Comparison of ENCODE assay signal across 11 cellular contexts in genomic region chr1:27614625-27615344, GRCh38. TPM values are rescaled to one million over a fixed set of nuclear protein-coding genes. Genes with fewer than 3 reads are reported as not detected.
DNase-seq lines count a peak whose midpoint lies in the region; ATAC-seq lines count a peak whose summit lies in the region.
"Had no signal": no experiment of that assay in that cellular context is flagged by ENCODE, and none has a peak within 500 bp of the region (broad histone marks: within the 10 kb centered on the region; RNA-seq: fewer than 3 reads in every experiment).

No MANE protein-coding gene starts in this region.

- H2AFZ ChIP-seq in mesenchymal stem cell (ENCODE audit: low read depth, low read length): no peak overlapping the region

- H3K27ac Mint-ChIP-seq in CD4-positive, CD25-positive, alpha-beta regulatory T cell: peak overlapping the region; percentile 80 to 96 (median 92)
- peak overlapping the region; percentile 73 for H3K27ac Mint-ChIP-seq in T-helper 17 cell

- H2BK15ac ChIP-seq in mesenchymal stem cell (ENCODE audit: low read depth, poor library complexity, severe bottlenecking): no peak overlapping the region

- 14% methylated on average over 26 of the region's 26 CpGs for WGBS in mesenchymal stem cell

- no peaks in the 10 kb centered on the region for H3K27me3 Mint-ChIP-seq in CD4-positive, CD25-positive, alpha-beta regulatory T cell
- H3K27me3 Mint-ChIP-seq in T-helper 17 cell: no peaks in the 10 kb centered on the region

- DNase-seq in CD4-positive, CD25-positive, alpha-beta regulatory T cell: no peak
- DNase-seq in T-helper 17 cell (no peak), mesenchymal stem cell (no peak), SHP77 treated with DMSO at 0.1 percent for 48 hours (lab: John Stamatoyannopoulos, UW) (no peak)
- no peak for DNase-seq in stimulated activated CD4-positive, alpha-beta T cell treated with anti-CD3 and anti-CD28 coated beads, Interleukin-4, amount 100 ng/mL, for 4 hours
- DNase-seq: activated CD8-positive, alpha-beta memory T cell treated with anti-CD3 and anti-CD28 coated beads, Interleukin-2, amount 50 U/mL, for 48 hours; amygdala; NCI-H2107 had no signal

- H2BK120ac ChIP-seq in mesenchymal stem cell (ENCODE audit: low read depth, low read length): no peak overlapping the region

- H3K4me3 Mint-ChIP-seq in CD4-positive, CD25-positive, alpha-beta regulatory T cell: peak overlapping the region in 2 of 4 donors; percentile 50 to 83
- no peak overlapping the region for H3K4me3 Mint-ChIP-seq in T-helper 17 cell

- ATAC-seq in CD4-positive, CD25-positive, alpha-beta regulatory T cell (ENCODE audit: low read depth in 2 of 2): no peak
- ATAC-seq in T-helper 17 cell: no peak
- ATAC-seq in GM21717 (IDR thresholded peaks at IDR 0.05; ENCODE audit: unreplicated experiment): no peak

- H3K14ac ChIP-seq in mesenchymal stem cell (ENCODE audit: low read length in 2 of 2): peak overlapping the region in 1 of 2 experiments; percentile 85

- no peaks in the 10 kb centered on the region for H3K27me3 ChIP-seq in CD4-positive, CD25-positive, alpha-beta regulatory T cell (ENCODE audit: control insufficient read depth, insufficient read depth, low read length)
- H3K27me3 ChIP-seq in mesenchymal stem cell (ENCODE audit: control insufficient read depth in 1 of 2, insufficient read depth in 1 of 2, low read length in 2 of 2): peaks cover 54 to 58% of the 10 kb centered on the region in 2 experiments

- no peak overlapping the region for H2BK12ac ChIP-seq in mesenchymal stem cell (ENCODE audit: low read length in 2 of 2)

- H3K36me3 ChIP-seq in CD4-positive, CD25-positive, alpha-beta regulatory T cell (ENCODE audit: control insufficient read depth, insufficient read depth, low read length): no peaks in the 10 kb centered on the region
- no peaks in the 10 kb centered on the region for H3K36me3 ChIP-seq in mesenchymal stem cell (ENCODE audit: control insufficient read depth in 1 of 2, insufficient read depth in 2 of 2, low read depth in 1 of 2, low read length in 2 of 2)
- H3K36me3 ChIP-seq: thoracic aorta had no signal

- H2BK5ac ChIP-seq in mesenchymal stem cell (ENCODE audit: low read depth, low read length, poor library complexity, severe bottlenecking): no peak overlapping the region

- H3K4me1 Mint-ChIP-seq in CD4-positive, CD25-positive, alpha-beta regulatory T cell: peaks cover 13 to 67% (median 45%) of the 10 kb centered on the region in 4 donors
- H3K4me1 Mint-ChIP-seq in T-helper 17 cell: peaks cover 49% of the 10 kb centered on the region

- H3K4me2 ChIP-seq in mesenchymal stem cell (ENCODE audit: low read length, poor library complexity, severe bottlenecking): no peak overlapping the region

- no peak overlapping the region for H3K4me3 ChIP-seq in CD4-positive, CD25-positive, alpha-beta regulatory T cell (ENCODE audit: low read depth, low read length)
- H3K4me3 ChIP-seq in mesenchymal stem cell (ENCODE audit: insufficient read depth in 1 of 2, low read depth in 1 of 2, low read length in 2 of 2): no peak overlapping the region
- H3K4me3 ChIP-seq: thoracic aorta had no signal

- H2AK5ac ChIP-seq in mesenchymal stem cell (ENCODE audit: low read length, severe bottlenecking): no peak overlapping the region

- H3K23ac ChIP-seq in mesenchymal stem cell (ENCODE audit: low read length in 2 of 2): no peak overlapping the region

- H4K91ac ChIP-seq in mesenchymal stem cell (ENCODE audit: low read length): no peak overlapping the region

- H3K9me3 ChIP-seq in CD4-positive, CD25-positive, alpha-beta regulatory T cell (ENCODE audit: control insufficient read depth in 2 of 2, low read length in 2 of 2): no peaks in the 10 kb centered on the region
- H3K9me3 ChIP-seq in T-helper 17 cell (ENCODE audit: control insufficient read depth, low read length, poor library complexity, severe bottlenecking) (no peaks in the 10 kb centered on the region), mesenchymal stem cell (ENCODE audit: control insufficient read depth, low read length) (no peaks in the 10 kb centered on the region)
- H3K9me3 ChIP-seq: thoracic aorta had no signal

- no peaks in the 10 kb centered on the region for H3K9me3 Mint-ChIP-seq in CD4-positive, CD25-positive, alpha-beta regulatory T cell

- no peak overlapping the region for H3K9ac ChIP-seq in mesenchymal stem cell (ENCODE audit: low read length)

- H4K8ac ChIP-seq in mesenchymal stem cell (ENCODE audit: low read length): peak overlapping the region; percentile 43

- H3K4ac ChIP-seq in mesenchymal stem cell (ENCODE audit: low read depth in 1 of 2, low read length in 2 of 2): no peak overlapping the region

- H3K36me3 Mint-ChIP-seq in CD4-positive, CD25-positive, alpha-beta regulatory T cell: peaks cover 3% of the 10 kb centered on the region
- no peaks in the 10 kb centered on the region for H3K36me3 Mint-ChIP-seq in T-helper 17 cell (ENCODE audit: low read depth)

- H3K79me1 ChIP-seq in mesenchymal stem cell (replicated peaks; ENCODE audit: low read length, poor library complexity, severe bottlenecking): no peaks in the 10 kb centered on the region

- peak overlapping the region in 1 of 2 experiments; percentile 16 for H3K18ac ChIP-seq in mesenchymal stem cell (ENCODE audit: low read depth in 1 of 2, low read length in 2 of 2)

- H3K4me1 ChIP-seq in CD4-positive, CD25-positive, alpha-beta regulatory T cell (ENCODE audit: control insufficient read depth, insufficient read depth, low read length, poor library complexity, severe bottlenecking): peaks cover 64% of the 10 kb centered on the region
- H3K4me1 ChIP-seq in mesenchymal stem cell (ENCODE audit: control insufficient read depth, insufficient read depth, low read depth, low read length): peaks cover 2% of the 10 kb centered on the region

- no peak overlapping the region for H3K27ac ChIP-seq in CD4-positive, CD25-positive, alpha-beta regulatory T cell (ENCODE audit: insufficient read depth, low read length, poor library complexity, severe bottlenecking)
- H3K27ac ChIP-seq in mesenchymal stem cell (ENCODE audit: low read length, poor library complexity, severe bottlenecking): no peak overlapping the region
- H3K27ac ChIP-seq: thoracic aorta had no signal

RNA-seq across cellular contexts. Expression of gene AHDC1, which starts 10.8 kb away (rescaled TPM):
- 26.2 TPM for total RNA-seq in CD4-positive, CD25-positive, alpha-beta regulatory T cell
- 1 to 10 TPM in 1 of 4 donors, under 1 TPM in 3; 0.07 to 1.4 (median 0.50) TPM for polyA plus RNA-seq in CD4-positive, CD25-positive, alpha-beta regulatory T cell
- 10 to 100 TPM; 15.9 to 18.7 TPM for total RNA-seq in T-helper 17 cell
- 27.0 TPM for polyA plus RNA-seq in mesenchymal stem cell (2013, experiment 1 of 2)
- 24.1 TPM for polyA plus RNA-seq in mesenchymal stem cell (2013, experiment 2 of 2)

RNA-seq across cellular contexts. Expression of gene FGR, which starts 20.2 kb away (rescaled TPM):
- 0.15 TPM for total RNA-seq in CD4-positive, CD25-positive, alpha-beta regulatory T cell
- under 1 TPM; 0.20 to 0.87 (median 0.33) TPM for polyA plus RNA-seq in CD4-positive, CD25-positive, alpha-beta regulatory T cell
- total RNA-seq in T-helper 17 cell: 10 to 100 TPM in 1 of 2 donors, 1 to 10 TPM in 1; 3.3 to 12.6 TPM
- polyA plus RNA-seq in mesenchymal stem cell (2013, experiment 1 of 2): 0.04 TPM
- polyA plus RNA-seq in mesenchymal stem cell (2013, experiment 2 of 2): 0.03 TPM
- total RNA-seq: G401 had no signal

RNA-seq across cellular contexts. Expression of gene IFI6, which starts 57.2 kb away (rescaled TPM):
- total RNA-seq in CD4-positive, CD25-positive, alpha-beta regulatory T cell: 49.7 TPM
- polyA plus RNA-seq in CD4-positive, CD25-positive, alpha-beta regulatory T cell: 100 to 1,000 TPM; 152 to 199 (median 181) TPM
- 10 to 100 TPM; 25.7 to 26.4 TPM for total RNA-seq in T-helper 17 cell
- polyA plus RNA-seq in mesenchymal stem cell (2013, experiment 1 of 2): 52.5 TPM
- polyA plus RNA-seq in mesenchymal stem cell (2013, experiment 2 of 2): 54.3 TPM
